In the genomic region with DNA sequence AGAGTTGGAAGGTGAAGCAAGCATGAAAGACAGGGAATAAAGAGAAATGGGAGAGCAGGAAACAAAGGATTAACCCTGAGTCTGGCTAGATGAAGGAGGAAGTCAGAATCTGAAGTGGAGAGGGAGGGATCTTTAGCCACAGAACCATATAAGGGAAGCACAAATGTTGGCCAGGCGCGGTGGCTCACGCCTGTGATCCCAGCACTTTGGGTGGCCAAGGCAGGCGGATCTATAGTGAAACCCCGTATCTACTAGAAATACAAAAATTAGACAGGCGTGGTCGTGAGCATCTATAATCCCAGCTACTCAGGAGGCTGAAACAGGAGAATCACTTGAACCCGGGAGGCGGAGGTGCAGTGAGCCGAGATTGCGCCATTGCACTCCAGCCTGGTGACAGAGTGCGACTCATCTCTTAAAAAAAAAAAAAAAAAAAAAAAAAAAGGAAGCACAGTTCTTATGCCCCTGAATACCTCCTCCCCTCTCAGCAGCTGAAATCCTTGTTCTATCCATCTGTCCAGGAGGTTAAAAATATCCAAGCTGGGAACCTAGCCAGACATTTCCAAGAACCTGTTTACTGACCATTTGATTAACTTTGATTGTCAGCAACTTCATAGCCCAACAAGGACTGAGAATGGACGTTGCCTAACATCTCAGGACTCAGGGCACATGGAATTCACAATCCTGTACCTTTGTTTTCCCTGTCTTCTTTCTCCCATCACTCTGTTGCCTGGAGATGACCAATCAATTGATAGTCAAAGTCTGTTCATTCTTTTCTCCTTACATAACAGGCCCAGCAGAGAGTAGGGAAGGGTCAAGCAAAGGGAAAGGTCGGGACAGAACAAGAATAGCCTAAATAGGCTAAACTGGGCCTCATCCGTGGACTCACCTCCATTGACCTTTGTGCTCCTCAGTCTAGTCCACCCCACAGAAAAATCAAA, we compare ENCODE assay signal across 1 cellular context.
TF ChIP-seq lines count a peak whose summit lies in the region.

No MANE protein-coding gene starts in this region.

TF ChIP-seq in SK-N-SH, 30 proteins besides CTCF, POLR2A, EP300 and RAD21 (continued from another document):
- TF ChIP-seq ZBTB33 (IDR thresholded peaks at IDR 0.05; ENCODE audit: borderline replicate concordance, low read depth) (no peak), TCF12 (IDR thresholded peaks at IDR 0.05) (peak; percentile 57), USF2 (IDR thresholded peaks at IDR 0.05; ENCODE audit: borderline replicate concordance, low read depth, low read length) (no peak), MEF2A (IDR thresholded peaks at IDR 0.05; ENCODE audit: borderline replicate concordance, low read depth) (peak; percentile 70; the same call in 1 of the 2 replicates), CHD2 (IDR thresholded peaks at IDR 0.05; ENCODE audit: low read length, partially characterized antibody) (no peak), JUND (IDR thresholded peaks at IDR 0.05) (peak; percentile 53), POLR2AphosphoS5 (IDR thresholded peaks at IDR 0.05; ENCODE audit: low read depth, low read length) (no peak), FOSL2 (IDR thresholded peaks at IDR 0.05; ENCODE audit: borderline replicate concordance, low read depth) (peak; percentile 45; the same call in 1 of the 2 replicates), GABPA (IDR thresholded peaks at IDR 0.05; ENCODE audit: low read depth) (no peak), FOXM1 (IDR thresholded peaks at IDR 0.05; ENCODE audit: low read depth) (no peak)
- TF ChIP-seq, protein P1, sequence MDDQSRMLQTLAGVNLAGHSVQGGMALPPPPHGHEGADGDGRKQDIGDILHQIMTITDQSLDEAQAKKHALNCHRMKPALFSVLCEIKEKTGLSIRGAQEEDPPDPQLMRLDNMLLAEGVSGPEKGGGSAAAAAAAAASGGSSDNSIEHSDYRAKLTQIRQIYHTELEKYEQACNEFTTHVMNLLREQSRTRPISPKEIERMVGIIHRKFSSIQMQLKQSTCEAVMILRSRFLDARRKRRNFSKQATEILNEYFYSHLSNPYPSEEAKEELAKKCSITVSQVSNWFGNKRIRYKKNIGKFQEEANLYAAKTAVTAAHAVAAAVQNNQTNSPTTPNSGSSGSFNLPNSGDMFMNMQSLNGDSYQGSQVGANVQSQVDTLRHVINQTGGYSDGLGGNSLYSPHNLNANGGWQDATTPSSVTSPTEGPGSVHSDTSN (IDR thresholded peaks at IDR 0.05), result peak; percentile 48; the same call in 1 of the 2 replicates
